Comparison of ENCODE assay signal across 8 cellular contexts in genomic region chr1:230867903-230868735, GRCh38. TPM values are rescaled to one million over a fixed set of nuclear protein-coding genes. Genes with fewer than 3 reads are reported as not detected.
DNase-seq lines count a peak whose midpoint lies in the region; ATAC-seq and TF ChIP-seq lines count a peak whose summit lies in the region.

Gene C1orf198, minus strand, starts transcription at chr1:230868521. Its CDS starts 9 bp downstream, at chr1:230868512.

- peaks cover 3% of the 10 kb centered on the region in 2 experiments for H3K36me3 ChIP-seq in trophoblast cell (ENCODE audit: control insufficient read depth in 1 of 2, insufficient read depth in 2 of 2, low read length in 2 of 2)
- no peaks in the 10 kb centered on the region for H3K36me3 ChIP-seq in tibial nerve

- H3K23ac ChIP-seq in trophoblast cell (ENCODE audit: low read length): no peak within 1 kb of the TSS

- peak within 1 kb of the TSS; percentile 75 for H3K18ac ChIP-seq in trophoblast cell (ENCODE audit: low read length)

- in situ Hi-C loops in SK-MEL-5 (cut with HindIII; ENCODE audit: low pct_unique_long_range_greater_than_20kb, low sequenced_read_pairs): no loop called here

- intact Hi-C loops in Right ventricle myocardium superior (cut with DNase I): loop anchor here (2.0 kb wide), 1 partner anchor 61 kb away; no protein-coding TSS in a partner anchor

- H3K27me3 ChIP-seq in trophoblast cell (ENCODE audit: insufficient read depth, low read length) (no peaks in the 10 kb centered on the region), tibial nerve (no peaks in the 10 kb centered on the region)

- H3K4me3 ChIP-seq in trophoblast cell (ENCODE audit: low read depth, low read length) (peak within 1 kb of the TSS; percentile 85), tibial nerve (peak within 1 kb of the TSS; percentile 77 to 87 (median 82))

- peak within 1 kb of the TSS; percentile 73 to 82 for H3K27ac Mint-ChIP-seq in activated naive CD4-positive, alpha-beta T cell treated with anti-CD3 and anti-CD28 coated beads, Interleukin-2, amount 50 U/mL, for 72 hours

- peak within 1 kb of the TSS; percentile 79 for H2BK120ac ChIP-seq in trophoblast cell (ENCODE audit: insufficient read depth, low read length, poor library complexity)

- H3K27ac ChIP-seq in trophoblast cell (ENCODE audit: low read depth, low read length): peak within 1 kb of the TSS; percentile 84
- H3K27ac ChIP-seq in tibial nerve: peak within 1 kb of the TSS; percentile 82 to 95 (median 88)

- peak within 1 kb of the TSS; percentile 75 for H2AK5ac ChIP-seq in trophoblast cell (ENCODE audit: low read length)

- H3K9me3 ChIP-seq in trophoblast cell (ENCODE audit: insufficient read depth, low read depth, low read length) (no peaks in the 10 kb centered on the region), tibial nerve (no peaks in the 10 kb centered on the region)

- peak; percentile 27 for ATAC-seq in GM19468 (IDR thresholded peaks at IDR 0.05; ENCODE audit: extremely low read depth, unreplicated experiment)
- ATAC-seq in activated naive CD4-positive, alpha-beta T cell treated with anti-CD3 and anti-CD28 coated beads, Interleukin-2, amount 50 U/mL, for 72 hours: peak; percentile 91 to 93
- peak; percentile 93 for ATAC-seq in Right ventricle myocardium superior (ENCODE audit: poor library complexity)

- H3K36me3 Mint-ChIP-seq in activated naive CD4-positive, alpha-beta T cell treated with anti-CD3 and anti-CD28 coated beads, Interleukin-2, amount 50 U/mL, for 72 hours: no peaks in the 10 kb centered on the region

- DNase-seq in COLO829 (ENCODE audit: low spot score): peak; percentile 67
- peak; percentile 44 for DNase-seq in HT-29 (ENCODE audit: low spot score)
- peak; percentile 51 for DNase-seq in SK-MEL-5 (ENCODE audit: low read depth, low spot score)
- peak; percentile 75 to 76 for DNase-seq in activated naive CD4-positive, alpha-beta T cell treated with anti-CD3 and anti-CD28 coated beads, Interleukin-2, amount 50 U/mL, for 72 hours (ENCODE audit: low spot score in 2 of 2)
- DNase-seq in Right ventricle myocardium superior: peak; percentile 81
- peak; percentile 23 to 66 for DNase-seq in trophoblast cell
- peak; percentile 60 to 64 for DNase-seq in tibial nerve (ENCODE audit: low spot score in 2 of 2)

- peak within 1 kb of the TSS; percentile 83 for H3K4me2 ChIP-seq in trophoblast cell (ENCODE audit: low read length)

- WGBS in trophoblast cell (ENCODE audit: extremely low coverage, insufficient coverage, insufficient read length): no CpG with 5 or more reads among the region's 96 CpGs
- 1% methylated on average over 24 to 33 of the region's 96 CpGs for WGBS in tibial nerve, 2 donors

- H3K79me2 ChIP-seq in trophoblast cell (ENCODE audit: control insufficient read depth, insufficient read depth, low read length, poor library complexity): peaks cover 25% of the 10 kb centered on the region

- H3K9ac ChIP-seq in trophoblast cell (ENCODE audit: low read length): peak within 1 kb of the TSS; percentile 82

- peak within 1 kb of the TSS; percentile 41 for H2BK12ac ChIP-seq in trophoblast cell (ENCODE audit: low read length)

- H3K14ac ChIP-seq in trophoblast cell (ENCODE audit: low read length): peak within 1 kb of the TSS; percentile 87

- peaks cover 20% of the 10 kb centered on the region for H3K79me1 ChIP-seq in trophoblast cell (ENCODE audit: low read length)

- peak within 1 kb of the TSS; percentile 93 for H4K12ac ChIP-seq in trophoblast cell (ENCODE audit: low read depth, low read length)

- peak within 1 kb of the TSS; percentile 65 for H2AFZ ChIP-seq in trophoblast cell (ENCODE audit: insufficient read depth, low read length, poor library complexity)

- peak; percentile 51 to 76 for TF ChIP-seq POLR2A in tibial nerve (IDR thresholded peaks at IDR 0.05)

- no peaks in the 10 kb centered on the region for H3K9me3 Mint-ChIP-seq in activated naive CD4-positive, alpha-beta T cell treated with anti-CD3 and anti-CD28 coated beads, Interleukin-2, amount 50 U/mL, for 72 hours

- H3K4me1 ChIP-seq in trophoblast cell (ENCODE audit: control insufficient read depth in 1 of 2, insufficient read depth in 2 of 2, low read length in 2 of 2): peaks cover 25 to 31% of the 10 kb centered on the region in 2 experiments
- H3K4me1 ChIP-seq in tibial nerve: peaks cover 0 to 59% (median 22%) of the 10 kb centered on the region in 4 donors

- peak within 1 kb of the TSS; percentile 88 for H2BK5ac ChIP-seq in trophoblast cell (ENCODE audit: low read depth, low read length, poor library complexity)

- peak within 1 kb of the TSS; percentile 96 for H4K91ac ChIP-seq in trophoblast cell (ENCODE audit: low read depth, low read length)

- peak in 1 of 5 experiments; percentile 14 for TF ChIP-seq CTCF in tibial nerve (IDR thresholded peaks at IDR 0.05)

- peak within 1 kb of the TSS; percentile 89 for H3K4ac ChIP-seq in trophoblast cell (ENCODE audit: low read depth, low read length)

- H4K8ac ChIP-seq in trophoblast cell (ENCODE audit: low read depth, low read length): peak within 1 kb of the TSS; percentile 98

- peak in 1 of 2 donors; percentile 81 for TF ChIP-seq EP300 in tibial nerve (IDR thresholded peaks at IDR 0.05)

RNA-seq across cellular contexts. Expression of gene C1orf198, which starts in this region (rescaled TPM):
- 29.7 and 35.0 TPM in 2 replicates for total RNA-seq in HT-29 (2014; rRNA removed; shearing (Covaris generic))
- 23.9 and 24.3 TPM in 2 replicates for total RNA-seq in SK-MEL-5 (2014; rRNA removed; shearing (Covaris generic))
- 24.1 and 31.2 TPM in 2 replicates for polyA plus RNA-seq in SK-MEL-5 (2015; cell fraction: cytosol; rRNA removed)
- 11.8 and 18.5 TPM in 2 replicates for polyA plus RNA-seq in SK-MEL-5 (2015; cell fraction: nucleus; rRNA removed)
- total RNA-seq in activated naive CD4-positive, alpha-beta T cell treated with anti-CD3 and anti-CD28 coated beads, Interleukin-2, amount 50 U/mL, for 72 hours: 1 to 10 TPM; 5.4 to 8.8 TPM
- total RNA-seq in Right ventricle myocardium superior (43.1 TPM), tibial nerve (100 to 1,000 TPM in 3 of 4 donors, 10 to 100 TPM in 1; 91.9 to 162 (median 113) TPM)
- 56.8 and 57.0 TPM in 2 replicates for polyA plus RNA-seq in trophoblast cell (2013)

Comparison
In these comparisons a context has a peak if more than half of its experiments do, and no peak if none do; other contexts are left out.
1. Peak in every context shown above with its lines: DNase-seq, ATAC-seq, H3K4me3 ChIP-seq and H3K27ac ChIP-seq.
2. ATAC-seq: peak in every context shown above with its lines; median percentile 93 in Right ventricle myocardium superior; 92 in activated naive CD4-positive, alpha-beta T cell treated with anti-CD3 and anti-CD28 coated beads, Interleukin-2, amount 50 U/mL, for 72 hours; 27 in GM19468.